In genomic region chr17:36824678-36825091, GRCh38 we compare ENCODE assay signal across 26 cellular contexts.
DNase-seq lines count a peak whose midpoint lies in the region; ATAC-seq, FAIRE-seq and TF ChIP-seq lines count a peak whose summit lies in the region.
"Had no signal": no experiment of that assay in that cellular context is flagged by ENCODE, and none has a peak within 500 bp of the region (broad histone marks: within the 10 kb centered on the region; RNA-seq: fewer than 3 reads in every experiment).

No MANE protein-coding gene starts in this region.

- H4K20me1 ChIP-seq in HepG2 (ENCODE audit: insufficient read depth, low read length) = no peaks in the 10 kb centered on the region

- in situ Hi-C loops in HepG2 (cut with HindIII; ENCODE audit: extremely low pct_ligation_motif_present, low pct_unique_long_range_greater_than_20kb) = no loop called here

- no peaks in the 10 kb centered on the region for H3K4me1 ChIP-seq in HepG2 (ENCODE audit: insufficient read depth, low read length)
- no peaks in the 10 kb centered on the region for H3K4me1 ChIP-seq in right lobe of liver
- H3K4me1 ChIP-seq: esophagus muscularis mucosa, Peyer's patch had no signal

- H3K4me3 Mint-ChIP-seq in type B pancreatic cell = no peak overlapping the region
- H3K4me3 Mint-ChIP-seq: activated B cell treated with CpG ODN at 0.5 μM for 24 hours; activated CD4-positive, alpha-beta memory T cell treated with anti-CD3 and anti-CD28 coated beads, Interleukin-2, amount 10 ng/mL, durations not matched to agents 7 days and 5 days; CD4-positive, CD25-positive, alpha-beta regulatory T cell; IgD-negative memory B cell; stimulated activated naive B cell treated with anti-CD40 and anti-IgM and Interleukin-4, amounts not matched to agents 10 μg/mL and 1 μg/mL and 100 μg/mL, for 72 hours had no signal

- H3K9me3 Mint-ChIP-seq in type B pancreatic cell = no peaks in the 10 kb centered on the region
- H3K9me3 Mint-ChIP-seq: activated B cell treated with CpG ODN at 0.5 μM for 24 hours; activated CD4-positive, alpha-beta memory T cell treated with anti-CD3 and anti-CD28 coated beads, Interleukin-2, amount 10 ng/mL, durations not matched to agents 7 days and 5 days; CD4-positive, CD25-positive, alpha-beta regulatory T cell; IgD-negative memory B cell; stimulated activated naive B cell treated with anti-CD40 and anti-IgM and Interleukin-4, amounts not matched to agents 10 μg/mL and 1 μg/mL and 100 μg/mL, for 72 hours had no signal

- POLR2A ChIA-PET in HepG2 (lab: Yijun Ruan, JAX) = no interaction called here

- no peaks in the 10 kb centered on the region for H3K4me1 Mint-ChIP-seq in type B pancreatic cell (ENCODE audit: unreplicated experiment)
- H3K4me1 Mint-ChIP-seq: activated B cell treated with CpG ODN at 0.5 μM for 24 hours; activated CD4-positive, alpha-beta memory T cell treated with anti-CD3 and anti-CD28 coated beads, Interleukin-2, amount 10 ng/mL, durations not matched to agents 7 days and 5 days; CD4-positive, CD25-positive, alpha-beta regulatory T cell; IgD-negative memory B cell; stimulated activated naive B cell treated with anti-CD40 and anti-IgM and Interleukin-4, amounts not matched to agents 10 μg/mL and 1 μg/mL and 100 μg/mL, for 72 hours had no signal

- H3K36me3 ChIP-seq in HepG2 (replicated peaks in 1 of 2; ENCODE audit: control insufficient read depth in 1 of 2, insufficient read depth in 2 of 2, low read length in 2 of 2) = no peaks in the 10 kb centered on the region
- no peaks in the 10 kb centered on the region for H3K36me3 ChIP-seq in right lobe of liver
- H3K36me3 ChIP-seq: esophagus muscularis mucosa, Peyer's patch had no signal

- no peaks in the 10 kb centered on the region for H3K36me3 Mint-ChIP-seq in type B pancreatic cell
- H3K36me3 Mint-ChIP-seq: CD4-positive, CD25-positive, alpha-beta regulatory T cell; IgD-negative memory B cell; stimulated activated naive B cell treated with anti-CD40 and anti-IgM and Interleukin-4, amounts not matched to agents 10 μg/mL and 1 μg/mL and 100 μg/mL, for 72 hours had no signal

- WGBS in HepG2 (ENCODE audit: low lambda C conversion rate) = 0% methylated on average over 2 of the region's 5 CpGs
- WGBS in right lobe of liver (ENCODE audit: insufficient coverage, low coverage, low lambda C conversion rate, missing lambda C conversion rate) = 83% methylated on average over 1 of the region's 5 CpGs

- peaks cover 0 to 14% of the 10 kb centered on the region in 2 experiments; a peak in 2 of 5 replicates for H3K27me3 ChIP-seq in HepG2 (ENCODE audit: control insufficient read depth in 1 of 2, insufficient read depth in 2 of 2, low read length in 2 of 2)
- H3K27me3 ChIP-seq in right lobe of liver = no peaks in the 10 kb centered on the region
- H3K27me3 ChIP-seq: Peyer's patch had no signal

- intact Hi-C loops in HepG2 (cut with micrococcal nuclease; ENCODE audit: unreplicated experiment) (no loop called here), right lobe of liver (cut with DNase I) (no loop called here)

- peaks cover 52% of the 10 kb centered on the region for H3K27me3 Mint-ChIP-seq in type B pancreatic cell

- ATAC-seq in HepG2 (no peak), right lobe of liver (no peak), HG03432 (IDR thresholded peaks at IDR 0.05; ENCODE audit: unreplicated experiment) (no peak)
- ATAC-seq: SK-N-SH treated with all-trans-retinoic acid at 6 μM for 48 hours; stimulated activated naive B cell treated with anti-CD40 and anti-IgM and Interleukin-4, amounts not matched to agents 10 μg/mL and 1 μg/mL and 100 μg/mL, for 72 hours had no signal

- H3K9ac ChIP-seq in HepG2 (ENCODE audit: insufficient read depth, low read depth, low read length) = no peak overlapping the region

- H3K9me3 ChIP-seq in HepG2 (ENCODE audit: low read length) (no peaks in the 10 kb centered on the region), right lobe of liver (no peaks in the 10 kb centered on the region)
- H3K9me3 ChIP-seq: esophagus muscularis mucosa, Peyer's patch had no signal

- H3K4me3 ChIP-seq in HepG2 (replicated peaks in 1 of 3; ENCODE audit: insufficient read depth in 1 of 3, low read depth in 2 of 3, low read length in 3 of 3) (no peak overlapping the region), right lobe of liver (no peak overlapping the region), fibroblast of pulmonary artery (replicated peaks; ENCODE audit: low read depth, low read length) (no peak overlapping the region)
- H3K4me3 ChIP-seq: esophagus muscularis mucosa, Peyer's patch had no signal

- TF ChIP-seq EP300 in HepG2 (IDR thresholded peaks at IDR 0.05; ENCODE audit: low read depth in 2 of 2, low read length in 2 of 2) (no peak), HepG2 (CRISPR knock-in tag; IDR thresholded peaks at IDR 0.05; ENCODE audit: borderline replicate concordance) (no peak)

- H3K79me2 ChIP-seq in HepG2 (ENCODE audit: insufficient read depth, low read length) = no peaks in the 10 kb centered on the region

- H3K4me2 ChIP-seq in HepG2 (ENCODE audit: low read depth, low read length) = no peak overlapping the region

- H2AFZ ChIP-seq in HepG2 (ENCODE audit: low read length) = no peak overlapping the region

- no peak for FAIRE-seq in HepG2 (lab: Jason Lieb, UNC)

- H3K27ac ChIP-seq in HepG2 (ENCODE audit: extremely low read length, insufficient read depth, low read length) (no peak overlapping the region), right lobe of liver (no peak overlapping the region)
- H3K27ac ChIP-seq: esophagus muscularis mucosa, Peyer's patch had no signal

- CTCF ChIA-PET in HepG2 (lab: Yijun Ruan, JAX; ENCODE audit: low intra/inter-chr PET ratio, low total read pairs) = no interaction called here

- TF ChIP-seq RAD21 in HepG2 (CRISPR knock-in tag; IDR thresholded peaks at IDR 0.05) = no peak

- TF ChIP-seq CTCF in HepG2 (CRISPR knock-in tag; IDR thresholded peaks at IDR 0.05) (no peak), right lobe of liver (IDR thresholded peaks at IDR 0.05) (no peak), fibroblast of pulmonary artery (IDR thresholded peaks at IDR 0.05; ENCODE audit: low read length, missing control alignments) (no peak), type B pancreatic cell (conservative IDR thresholded peaks at IDR 0.05) (no peak)

- BruUV-seq in HepG2 (replicated peaks; lab: Mats Ljungman, UMichigan) = no TSS peak

- no peak for TF ChIP-seq POLR2A in HepG2 (IDR thresholded peaks at IDR 0.05; ENCODE audit: insufficient read depth in 1 of 2, low read depth in 2 of 2, low read length in 2 of 2)
- no peak for TF ChIP-seq POLR2A in right lobe of liver (IDR thresholded peaks at IDR 0.05)

- DNase-seq in HepG2 (ENCODE audit: low spot score) (no peak), right lobe of liver (no peak), RPMI7951 (ENCODE audit: low read depth) (peak; percentile 6), fibroblast of pulmonary artery (ENCODE audit: low read depth) (peak; percentile 17), type B pancreatic cell (ENCODE audit: extremely low spot score, unreplicated experiment) (no peak), NCI-H1417 (lab: John Stamatoyannopoulos, UW) (no peak)
- DNase-seq in stimulated activated naive CD4-positive, alpha-beta T cell treated with Interleukin-2 at 50 U/mL for 16 hours (lab: John Stamatoyannopoulos, UW) = no peak
- DNase-seq: activated B cell treated with CpG ODN at 0.5 μM for 24 hours; activated CD4-positive, alpha-beta memory T cell treated with anti-CD3 and anti-CD28 coated beads, Interleukin-2, amount 10 ng/mL, durations not matched to agents 7 days and 5 days; activated naive CD4-positive, alpha-beta T cell; anterior cingulate cortex; CD4-positive, CD25-positive, alpha-beta regulatory T cell; central memory CD4-positive, alpha-beta T cell; DMS153; effector CD4-positive, alpha-beta T cell; MM.1S; NCI-H2029; NK-92 treated with Interleukin-12 subunit alpha and Interleukin-12 subunit beta, amount 100 ng/mL, for 24 hours; Peyer's patch; stimulated activated CD4-positive, alpha-beta T cell treated with anti-CD3 and anti-CD28 coated beads, Interleukin-2, amount 100 ng/mL, for 24 hours; stimulated activated naive B cell treated with anti-CD40 and anti-IgM and Interleukin-4, amounts not matched to agents 10 μg/mL and 1 μg/mL and 100 μg/mL, for 72 hours; T-helper 9 cell had no signal

- H3K27ac Mint-ChIP-seq in type B pancreatic cell = peak overlapping the region; percentile 64
- H3K27ac Mint-ChIP-seq: activated B cell treated with CpG ODN at 0.5 μM for 24 hours; activated CD4-positive, alpha-beta memory T cell treated with anti-CD3 and anti-CD28 coated beads, Interleukin-2, amount 10 ng/mL, durations not matched to agents 7 days and 5 days; stimulated activated naive B cell treated with anti-CD40 and anti-IgM and Interleukin-4, amounts not matched to agents 10 μg/mL and 1 μg/mL and 100 μg/mL, for 72 hours had no signal

TF ChIP-seq in HepG2, 621 proteins besides CTCF, POLR2A, EP300 and RAD21:
- TF ChIP-seq ZNF768 (CRISPR knock-in tag; IDR thresholded peaks at IDR 0.05) = peak; percentile 79; the same call in 1 of the 2 replicates
- no peak for TF ChIP-seq ZNF333 (CRISPR knock-in tag; IDR thresholded peaks at IDR 0.05; ENCODE audit: borderline replicate concordance)
TF ChIP-seq in HepG2: peak in this region for 1.

Comparison
In these comparisons a context has a peak if more than half of its experiments do, and no peak if none do; other contexts are left out.
1. DNase-seq: peak in RPMI7951 (single experiment) and fibroblast of pulmonary artery (single experiment); none in HepG2 (single experiment), right lobe of liver (0 of 3), type B pancreatic cell (single experiment), stimulated activated naive CD4-positive, alpha-beta T cell treated with Interleukin-2 at 50 U/mL for 16 hours (single experiment) and NCI-H1417 (0 of 3).